Comparison of ENCODE assay signal across 1 cellular context in the genomic region with DNA sequence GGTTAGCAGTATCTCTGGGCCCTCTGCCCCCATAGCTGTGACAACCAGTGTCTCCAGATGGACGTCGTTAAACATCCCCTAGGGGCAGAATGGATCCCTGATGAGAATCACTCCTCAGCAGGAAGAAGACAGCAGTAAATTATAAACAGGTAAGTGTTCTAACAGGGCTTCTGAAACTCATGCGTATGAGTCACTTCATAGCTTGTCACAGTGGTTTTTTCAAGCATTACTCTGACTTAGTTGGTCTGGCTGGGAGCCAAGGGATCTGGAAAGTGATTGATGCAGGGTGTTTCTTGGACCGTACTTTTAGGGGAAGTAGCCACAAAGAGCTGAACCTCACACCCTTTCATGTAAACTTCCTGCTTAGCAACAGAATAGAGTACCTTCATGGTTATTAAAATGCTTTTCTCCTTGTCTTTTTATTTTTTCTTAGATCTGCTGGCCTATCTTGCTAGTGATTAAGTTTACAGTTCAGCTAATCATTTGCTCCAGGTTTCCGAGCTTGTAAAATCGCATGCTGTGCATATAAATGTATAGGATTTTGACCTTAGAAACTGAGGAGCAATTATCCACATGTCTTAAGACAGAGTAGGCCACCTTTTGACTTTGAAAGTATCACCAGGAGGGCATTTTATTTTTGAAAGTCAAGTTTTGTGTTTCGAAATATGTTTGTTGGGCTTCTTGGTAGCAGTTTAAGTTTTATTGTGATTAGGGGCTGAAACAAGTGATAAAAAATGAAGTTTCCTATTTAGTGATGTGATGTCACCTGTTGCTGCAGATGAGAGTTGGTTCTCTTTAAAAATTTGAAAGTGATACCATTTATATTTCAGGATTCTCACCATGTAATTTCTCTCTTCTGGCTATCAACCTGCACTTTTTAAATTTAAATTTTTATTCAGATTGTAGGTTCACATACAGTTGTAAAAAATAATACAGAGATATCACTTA.
TF ChIP-seq lines count a peak whose summit lies in the region.

No MANE protein-coding gene starts in this region.

TF ChIP-seq in HEK293, 187 proteins besides CTCF, POLR2A, EP300 and RAD21 (continued from another document):
- TF ChIP-seq TCF7L2 (IDR thresholded peaks at IDR 0.05; ENCODE audit: borderline replicate concordance, low read depth, low read length) (peak; percentile 60; the same call in 1 of the 2 replicates), ZNF184 (tag by site-specific recombination; IDR thresholded peaks at IDR 0.05) (peak; percentile 85), ZNF18 (tag by site-specific recombination; IDR thresholded peaks at IDR 0.05) (peak; percentile 65; the same call in 1 of the 2 replicates), ZBTB1 (tag by site-specific recombination; IDR thresholded peaks at IDR 0.05) (peak; percentile 85; the same call in 1 of the 2 replicates), KLF8 (tag by site-specific recombination; IDR thresholded peaks at IDR 0.05) (peak; percentile 86), ZNF335 (tag by site-specific recombination; conservative IDR thresholded peaks at IDR 0.05) (0 out of 2 replicates have a peak, but pooled peaks have one; percentile 24), ZNF324 (tag by site-specific recombination; IDR thresholded peaks at IDR 0.05) (peak; percentile 87), ZNF660 (tag by site-specific recombination; IDR thresholded peaks at IDR 0.05) (peak; percentile 99), ZNF544 (tag by site-specific recombination; IDR thresholded peaks at IDR 0.05) (no peak; the same call in 1 of the 2 replicates), ZSCAN4 (tag by site-specific recombination; IDR thresholded peaks at IDR 0.05) (peak; percentile 31; the same call in 1 of the 2 replicates), GLI4 (tag by site-specific recombination; IDR thresholded peaks at IDR 0.05) (no peak), ZNF792 (tag by site-specific recombination; IDR thresholded peaks at IDR 0.05) (peak; percentile 24; the same call in 1 of the 2 replicates), ZNF37A (tag by site-specific recombination; IDR thresholded peaks at IDR 0.05) (no peak), ZNF561 (tag by site-specific recombination; IDR thresholded peaks at IDR 0.05; ENCODE audit: borderline replicate concordance) (peak; percentile 92), SP3 (tag by site-specific recombination; IDR thresholded peaks at IDR 0.05) (peak; percentile 52; the same call in 1 of the 2 replicates), KLF16 (tag by site-specific recombination; IDR thresholded peaks at IDR 0.05) (no peak), GLIS1 (tag by site-specific recombination; IDR thresholded peaks at IDR 0.05) (peak; percentile 67), ZNF274 (IDR thresholded peaks at IDR 0.05; ENCODE audit: low read length) (no peak), ZNF274 (tag by site-specific recombination; IDR thresholded peaks at IDR 0.05; ENCODE audit: borderline replicate concordance) (no peak), ZNF768 (tag by site-specific recombination; IDR thresholded peaks at IDR 0.05) (no peak), ZNF423 (tag by site-specific recombination; IDR thresholded peaks at IDR 0.05) (0 out of 2 replicates have a peak, but pooled peaks have one; percentile 3), YY2 (tag by site-specific recombination; IDR thresholded peaks at IDR 0.05) (0 out of 2 replicates have a peak, but pooled peaks have one; percentile 24), SCRT2 (tag by site-specific recombination; IDR thresholded peaks at IDR 0.05) (peak; percentile 95), GLIS2 (tag by site-specific recombination; IDR thresholded peaks at IDR 0.05) (no peak), FEZF1 (tag by site-specific recombination; IDR thresholded peaks at IDR 0.05) (peak; percentile 95), ZNF341 (tag by site-specific recombination; IDR thresholded peaks at IDR 0.05; ENCODE audit: low read depth) (no peak), ZNF654 (tag by site-specific recombination; IDR thresholded peaks at IDR 0.05; ENCODE audit: low read depth) (peak; percentile 10; the same call in 1 of the 2 replicates), ZNF645 (tag by site-specific recombination; IDR thresholded peaks at IDR 0.05) (peak; percentile 81; the same call in 1 of the 2 replicates), ZNF776 (tag by site-specific recombination; IDR thresholded peaks at IDR 0.05; ENCODE audit: borderline replicate concordance) (no peak), ZNF639 (tag by site-specific recombination; IDR thresholded peaks at IDR 0.05) (peak; percentile 96)
- TF ChIP-seq, protein P1, sequence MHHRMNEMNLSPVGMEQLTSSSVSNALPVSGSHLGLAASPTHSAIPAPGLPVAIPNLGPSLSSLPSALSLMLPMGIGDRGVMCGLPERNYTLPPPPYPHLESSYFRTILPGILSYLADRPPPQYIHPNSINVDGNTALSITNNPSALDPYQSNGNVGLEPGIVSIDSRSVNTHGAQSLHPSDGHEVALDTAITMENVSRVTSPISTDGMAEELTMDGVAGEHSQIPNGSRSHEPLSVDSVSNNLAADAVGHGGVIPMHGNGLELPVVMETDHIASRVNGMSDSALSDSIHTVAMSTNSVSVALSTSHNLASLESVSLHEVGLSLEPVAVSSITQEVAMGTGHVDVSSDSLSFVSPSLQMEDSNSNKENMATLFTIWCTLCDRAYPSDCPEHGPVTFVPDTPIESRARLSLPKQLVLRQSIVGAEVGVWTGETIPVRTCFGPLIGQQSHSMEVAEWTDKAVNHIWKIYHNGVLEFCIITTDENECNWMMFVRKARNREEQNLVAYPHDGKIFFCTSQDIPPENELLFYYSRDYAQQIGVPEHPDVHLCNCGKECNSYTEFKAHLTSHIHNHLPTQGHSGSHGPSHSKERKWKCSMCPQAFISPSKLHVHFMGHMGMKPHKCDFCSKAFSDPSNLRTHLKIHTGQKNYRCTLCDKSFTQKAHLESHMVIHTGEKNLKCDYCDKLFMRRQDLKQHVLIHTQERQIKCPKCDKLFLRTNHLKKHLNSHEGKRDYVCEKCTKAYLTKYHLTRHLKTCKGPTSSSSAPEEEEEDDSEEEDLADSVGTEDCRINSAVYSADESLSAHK (tag by site-specific recombination; IDR thresholded peaks at IDR 0.05): peak; percentile 90
- TF ChIP-seq, protein P2, sequence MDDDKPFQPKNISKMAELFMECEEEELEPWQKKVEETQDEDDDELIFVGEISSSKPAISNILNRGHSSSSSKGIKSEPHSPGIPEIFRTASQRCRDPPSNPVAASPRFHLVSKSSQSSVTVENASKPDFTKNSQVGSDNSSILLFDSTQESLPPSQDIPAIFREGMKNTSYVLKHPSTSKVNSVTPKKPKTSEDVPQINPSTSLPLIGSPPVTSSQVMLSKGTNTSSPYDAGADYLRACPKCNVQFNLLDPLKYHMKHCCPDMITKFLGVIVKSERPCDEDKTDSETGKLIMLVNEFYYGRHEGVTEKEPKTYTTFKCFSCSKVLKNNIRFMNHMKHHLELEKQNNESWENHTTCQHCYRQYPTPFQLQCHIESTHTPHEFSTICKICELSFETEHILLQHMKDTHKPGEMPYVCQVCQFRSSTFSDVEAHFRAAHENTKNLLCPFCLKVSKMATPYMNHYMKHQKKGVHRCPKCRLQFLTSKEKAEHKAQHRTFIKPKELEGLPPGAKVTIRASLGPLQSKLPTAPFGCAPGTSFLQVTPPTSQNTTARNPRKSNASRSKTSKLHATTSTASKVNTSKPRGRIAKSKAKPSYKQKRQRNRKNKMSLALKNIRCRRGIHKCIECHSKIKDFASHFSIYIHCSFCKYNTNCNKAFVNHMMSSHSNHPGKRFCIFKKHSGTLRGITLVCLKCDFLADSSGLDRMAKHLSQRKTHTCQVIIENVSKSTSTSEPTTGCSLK (tag by site-specific recombination; IDR thresholded peaks at IDR 0.05): no peak
- TF ChIP-seq, protein P3, sequence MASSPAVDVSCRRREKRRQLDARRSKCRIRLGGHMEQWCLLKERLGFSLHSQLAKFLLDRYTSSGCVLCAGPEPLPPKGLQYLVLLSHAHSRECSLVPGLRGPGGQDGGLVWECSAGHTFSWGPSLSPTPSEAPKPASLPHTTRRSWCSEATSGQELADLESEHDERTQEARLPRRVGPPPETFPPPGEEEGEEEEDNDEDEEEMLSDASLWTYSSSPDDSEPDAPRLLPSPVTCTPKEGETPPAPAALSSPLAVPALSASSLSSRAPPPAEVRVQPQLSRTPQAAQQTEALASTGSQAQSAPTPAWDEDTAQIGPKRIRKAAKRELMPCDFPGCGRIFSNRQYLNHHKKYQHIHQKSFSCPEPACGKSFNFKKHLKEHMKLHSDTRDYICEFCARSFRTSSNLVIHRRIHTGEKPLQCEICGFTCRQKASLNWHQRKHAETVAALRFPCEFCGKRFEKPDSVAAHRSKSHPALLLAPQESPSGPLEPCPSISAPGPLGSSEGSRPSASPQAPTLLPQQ (tag by site-specific recombination; IDR thresholded peaks at IDR 0.05): peak; percentile 69
- TF ChIP-seq, protein P4, sequence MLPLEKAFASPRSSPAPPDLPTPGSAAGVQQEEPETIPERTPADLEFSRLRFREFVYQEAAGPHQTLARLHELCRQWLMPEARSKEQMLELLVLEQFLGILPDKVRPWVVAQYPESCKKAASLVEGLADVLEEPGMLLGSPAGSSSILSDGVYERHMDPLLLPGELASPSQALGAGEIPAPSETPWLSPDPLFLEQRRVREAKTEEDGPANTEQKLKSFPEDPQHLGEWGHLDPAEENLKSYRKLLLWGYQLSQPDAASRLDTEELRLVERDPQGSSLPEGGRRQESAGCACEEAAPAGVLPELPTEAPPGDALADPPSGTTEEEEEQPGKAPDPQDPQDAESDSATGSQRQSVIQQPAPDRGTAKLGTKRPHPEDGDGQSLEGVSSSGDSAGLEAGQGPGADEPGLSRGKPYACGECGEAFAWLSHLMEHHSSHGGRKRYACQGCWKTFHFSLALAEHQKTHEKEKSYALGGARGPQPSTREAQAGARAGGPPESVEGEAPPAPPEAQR (tag by site-specific recombination; IDR thresholded peaks at IDR 0.05): no peak
